Comparison of ENCODE assay signal across 13 cellular contexts in the genomic region with DNA sequence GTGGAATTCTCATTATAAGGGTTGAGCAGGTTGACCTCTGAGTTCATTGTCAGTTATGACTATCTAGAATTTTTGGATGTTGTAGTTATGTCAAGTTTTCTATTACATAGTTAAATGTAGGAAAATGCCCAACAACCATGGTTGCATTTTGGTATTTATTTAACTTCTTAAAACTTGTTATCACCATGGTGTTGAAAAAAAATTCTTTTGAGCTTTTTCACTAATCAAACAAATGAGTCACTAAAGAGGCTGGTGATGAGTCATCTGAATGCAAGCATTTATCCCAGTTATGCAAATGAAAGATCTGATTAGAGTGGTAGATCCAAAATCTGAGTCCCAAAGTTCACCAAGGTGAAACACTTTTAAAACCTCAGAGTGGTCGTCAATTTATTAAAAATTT.
A peak's percentile ranks its signal among the peaks of the same experiment; 100 is the strongest.
DNase-seq lines count a peak whose midpoint lies in the region; TF ChIP-seq lines count a peak whose summit lies in the region.
"Had no signal": no experiment of that assay in that cellular context is flagged by ENCODE, and none has a peak within 500 bp of the region (broad histone marks: within the 10 kb centered on the region; RNA-seq: fewer than 3 reads in every experiment).

No MANE protein-coding gene starts in this region.

- H3K27me3 ChIP-seq in A673 (replicated peaks; ENCODE audit: insufficient read depth, low read depth, low read length, poor library complexity) (no peaks in the 10 kb centered on the region), Karpas-422 (ENCODE audit: low read length) (no peaks in the 10 kb centered on the region)

- no peak overlapping the region for H3K4me3 ChIP-seq in A673 (ENCODE audit: low read depth, low read length, poor library complexity, severe bottlenecking)
- H3K4me3 ChIP-seq in astrocyte of the cerebellum (ENCODE audit: low read depth, low read length): no peak overlapping the region
- H3K4me3 ChIP-seq in Karpas-422 (ENCODE audit: low read length): no peak overlapping the region
- H3K4me3 ChIP-seq: GM23338 had no signal

- H3K4me1 Mint-ChIP-seq in activated naive CD8-positive, alpha-beta T cell treated with anti-CD3 and anti-CD28 coated beads for 36 hours: no peaks in the 10 kb centered on the region
- H3K4me1 Mint-ChIP-seq: naive B cell, T-cell had no signal

- in situ Hi-C loops in astrocyte of the cerebellum (cut with HindIII; ENCODE audit: low sequenced_read_pairs): no loop called here

- peaks cover 5% of the 10 kb centered on the region for H3K27me3 Mint-ChIP-seq in activated naive CD8-positive, alpha-beta T cell treated with anti-CD3 and anti-CD28 coated beads for 36 hours
- H3K27me3 Mint-ChIP-seq: naive B cell, T-cell had no signal

- H4K20me1 ChIP-seq in Karpas-422 (ENCODE audit: insufficient read depth, low read depth, low read length): no peaks in the 10 kb centered on the region

- no peak overlapping the region for H3K4me3 Mint-ChIP-seq in activated naive CD8-positive, alpha-beta T cell treated with anti-CD3 and anti-CD28 coated beads for 36 hours
- H3K4me3 Mint-ChIP-seq: GM23338, naive B cell, T-cell had no signal

- H3K9me3 Mint-ChIP-seq in activated naive CD8-positive, alpha-beta T cell treated with anti-CD3 and anti-CD28 coated beads for 36 hours: no peaks in the 10 kb centered on the region
- H3K9me3 Mint-ChIP-seq: GM23338 had no signal

- H3K36me3 ChIP-seq in A673 (ENCODE audit: insufficient read depth, low read length, poor library complexity, severe bottlenecking): no peaks in the 10 kb centered on the region
- no peaks in the 10 kb centered on the region for H3K36me3 ChIP-seq in Karpas-422 (ENCODE audit: insufficient read depth, low read length)

- CTCF ChIA-PET in A673 (lab: Charles Lee): no interaction called here

- H3K27ac ChIP-seq in A673 (ENCODE audit: low read depth, low read length, poor library complexity, severe bottlenecking): no peak overlapping the region
- no peak overlapping the region for H3K27ac ChIP-seq in Karpas-422 (ENCODE audit: low read length)

- POLR2A ChIA-PET in A673 (lab: Charles Lee; ENCODE audit: low non-redundant PET): no interaction called here

- TF ChIP-seq CTCF in A673 (conservative IDR thresholded peaks at IDR 0.05; ENCODE audit: low read depth, low read length): no peak
- no peak for TF ChIP-seq CTCF in astrocyte of the cerebellum (IDR thresholded peaks at IDR 0.05; ENCODE audit: low read depth, low read length, missing control alignments)

- no peaks in the 10 kb centered on the region for H3K79me2 ChIP-seq in Karpas-422 (ENCODE audit: low read length)

- no TSS peak for BruUV-seq in A673 (replicated peaks; lab: Mats Ljungman, UMichigan)

- no peaks in the 10 kb centered on the region for H3K9me2 ChIP-seq in Karpas-422 (replicated peaks; ENCODE audit: insufficient read depth, low read length)

- H3K9me3 ChIP-seq in A673 (ENCODE audit: low read depth, low read length, poor library complexity, severe bottlenecking) (no peaks in the 10 kb centered on the region), Karpas-422 (ENCODE audit: low read length) (no peaks in the 10 kb centered on the region)

- H2AFZ ChIP-seq in Karpas-422 (ENCODE audit: low read length): no peak overlapping the region
- H2AFZ ChIP-seq: GM23338 had no signal

- no peaks in the 10 kb centered on the region for H3K36me3 Mint-ChIP-seq in activated naive CD8-positive, alpha-beta T cell treated with anti-CD3 and anti-CD28 coated beads for 36 hours
- H3K36me3 Mint-ChIP-seq: naive B cell, T-cell had no signal

- H3K4me1 ChIP-seq in A673 (ENCODE audit: insufficient read depth, low read length, poor library complexity, severe bottlenecking): no peaks in the 10 kb centered on the region
- H3K4me1 ChIP-seq in Karpas-422 (ENCODE audit: low read length): no peaks in the 10 kb centered on the region

- no peak overlapping the region for H3K4me2 ChIP-seq in Karpas-422 (ENCODE audit: low read depth, low read length, poor library complexity, severe bottlenecking)
- H3K4me2 ChIP-seq: GM23338 had no signal

- intact Hi-C loops in A673 (cut with micrococcal nuclease; ENCODE audit: unreplicated experiment): no loop called here

- H3K9ac ChIP-seq in Karpas-422 (ENCODE audit: low read length): no peak overlapping the region

- DNase-seq in A673 (ENCODE audit: low spot score) (peak; percentile 17), HT-29 (ENCODE audit: low spot score) (peak; percentile 90), astrocyte of the cerebellum (ENCODE audit: low read depth) (peak; percentile 66), iris pigment epithelial cell (ENCODE audit: low read depth) (peak; percentile 86), Karpas-422 (no peak), DMS153 treated with DMSO at 0.1 percent for 48 hours (lab: John Stamatoyannopoulos, UW; ENCODE audit: unreplicated experiment) (no peak)
- DNase-seq in stimulated activated naive CD4-positive, alpha-beta T cell (lab: John Stamatoyannopoulos, UW): no peak
- no peak for DNase-seq in activated naive CD8-positive, alpha-beta T cell treated with anti-CD3 and anti-CD28 coated beads for 36 hours
- DNase-seq: activated CD4-positive, alpha-beta T cell treated with anti-CD3 and anti-CD28 coated beads, Interleukin-2, amount 50 U/mL, for 48 hours; naive B cell; NCI-H446; T-cell had no signal

- no peak overlapping the region for H3K27ac Mint-ChIP-seq in activated naive CD8-positive, alpha-beta T cell treated with anti-CD3 and anti-CD28 coated beads for 36 hours
- H3K27ac Mint-ChIP-seq: GM23338, naive B cell, T-cell had no signal

Comparison
In these comparisons a context has a peak if more than half of its experiments do, and no peak if none do; other contexts are left out.
1. DNase-seq: peak in A673 (single experiment), HT-29 (single experiment), astrocyte of the cerebellum (single experiment) and iris pigment epithelial cell (single experiment); none in stimulated activated naive CD4-positive, alpha-beta T cell (0 of 6), Karpas-422 (single experiment), DMS153 treated with DMSO at 0.1 percent for 48 hours (single experiment) and activated naive CD8-positive, alpha-beta T cell treated with anti-CD3 and anti-CD28 coated beads for 36 hours (single experiment).